8 cellular contexts compared by ENCODE assay signal in the genomic region with DNA sequence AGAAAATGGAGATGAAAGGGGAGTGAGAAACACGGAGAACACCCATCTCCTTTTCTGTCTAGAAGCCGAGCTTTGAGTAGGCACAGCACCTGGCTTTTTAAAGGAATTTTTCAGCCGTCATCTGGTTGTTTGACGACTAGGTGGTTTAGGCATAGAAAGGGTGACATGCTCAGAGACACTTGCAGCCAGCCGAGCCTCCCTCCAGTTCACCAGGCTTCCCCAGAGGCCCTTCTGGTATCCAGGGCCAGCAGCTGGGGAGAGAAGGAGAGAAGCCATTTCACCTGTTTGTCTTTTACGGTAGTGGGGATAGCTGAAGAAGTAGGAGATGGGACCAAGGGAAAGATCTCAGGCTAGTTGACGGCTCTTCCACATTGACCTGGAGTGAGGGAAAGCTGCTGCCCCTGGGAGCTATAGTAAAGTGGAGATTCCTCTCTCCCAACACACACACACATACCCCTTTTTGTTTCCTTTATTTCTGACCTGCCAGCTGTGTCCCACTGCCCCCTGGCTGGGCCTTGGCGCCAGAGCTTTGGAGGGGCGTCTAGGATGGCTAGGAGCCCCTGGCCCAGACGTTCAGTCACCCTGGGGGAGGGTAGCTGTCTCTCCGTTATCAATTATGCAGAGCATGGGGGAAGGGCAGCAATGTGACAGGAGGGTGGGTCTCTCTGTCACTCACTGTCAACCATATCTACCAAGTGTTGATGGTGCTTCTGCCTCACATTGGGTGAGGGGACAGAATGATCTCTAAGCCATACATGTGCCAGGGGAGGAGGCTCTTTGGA. TPM values are rescaled to one million over a fixed set of nuclear protein-coding genes. Genes with fewer than 3 reads are reported as not detected.
DNase-seq lines count a peak whose midpoint lies in the region; ATAC-seq, FAIRE-seq and TF ChIP-seq lines count a peak whose summit lies in the region.

No MANE protein-coding gene starts in this region.

- 33 to 44% (median 39%) methylated on average over 11 of the region's 11 CpGs for WGBS in heart left ventricle, 4 donors
- 31 to 35% methylated on average over 10 to 11 of the region's 11 CpGs for WGBS in upper lobe of left lung, 2 donors

- H3K9me3 Mint-ChIP-seq in astrocyte (ENCODE audit: unreplicated experiment): no peaks in the 10 kb centered on the region

- TF ChIP-seq CTCF in heart left ventricle (IDR thresholded peaks at IDR 0.05) (no peak), astrocyte (IDR thresholded peaks at IDR 0.05; ENCODE audit: insufficient read depth, low read depth, low read length) (no peak), upper lobe of left lung (IDR thresholded peaks at IDR 0.05) (no peak)

- H3K27me3 ChIP-seq in heart left ventricle: no peaks in the 10 kb centered on the region
- H3K27me3 ChIP-seq in astrocyte (ENCODE audit: insufficient read depth, low read length): no peaks in the 10 kb centered on the region
- no peaks in the 10 kb centered on the region for H3K27me3 ChIP-seq in upper lobe of left lung

- H3K36me3 ChIP-seq in heart left ventricle (no peaks in the 10 kb centered on the region), astrocyte (ENCODE audit: insufficient read depth, low read length) (no peaks in the 10 kb centered on the region), upper lobe of left lung (no peaks in the 10 kb centered on the region)

- no peak for TF ChIP-seq EP300 in upper lobe of left lung (IDR thresholded peaks at IDR 0.05)

- FAIRE-seq in astrocyte (lab: Jason Lieb, UNC): no peak

- no peaks in the 10 kb centered on the region for H3K27me3 Mint-ChIP-seq in astrocyte (ENCODE audit: low read depth, unreplicated experiment)

- H3K4me3 Mint-ChIP-seq in astrocyte (ENCODE audit: unreplicated experiment): peak overlapping the region; percentile 82

- intact Hi-C loops in heart left ventricle (cut with DNase I) (loop anchor here in 2 of 10 donors (5.0 kb wide), 1 partner anchor 42 kb away; a partner anchor contains a TSS), cardiac septum (cut with DNase I) (no loop called here)

- H3K9ac ChIP-seq in astrocyte (ENCODE audit: low read length): peak overlapping the region; percentile 75

- peak overlapping the region; percentile 48 for H2AFZ ChIP-seq in astrocyte (ENCODE audit: low read depth, low read length)

- H3K27ac ChIP-seq in heart left ventricle (peak overlapping the region; percentile 5 to 87 (median 78)), astrocyte (ENCODE audit: low read depth, low read length) (peak overlapping the region; percentile 23), upper lobe of left lung (peak overlapping the region; percentile 84 to 91 (median 90))

- peak overlapping the region; percentile 87 for H3K4me2 ChIP-seq in astrocyte (ENCODE audit: low read length)

- no peak for TF ChIP-seq POLR2A in heart left ventricle (IDR thresholded peaks at IDR 0.05)
- TF ChIP-seq POLR2A in upper lobe of left lung (IDR thresholded peaks at IDR 0.05): no peak

- H3K79me2 ChIP-seq in astrocyte (ENCODE audit: insufficient read depth, low read length): peaks cover 43% of the 10 kb centered on the region

- no peak for ATAC-seq in heart left ventricle
- ATAC-seq in upper lobe of left lung (ENCODE audit: low FRiP score in 2 of 2): no peak
- no peak for ATAC-seq in HG03025 (IDR thresholded peaks at IDR 0.05; ENCODE audit: low FRiP score, unreplicated experiment)

- H4K20me1 ChIP-seq in astrocyte (ENCODE audit: insufficient read depth, low read length): peaks cover 25% of the 10 kb centered on the region

- H3K9me3 ChIP-seq in heart left ventricle (no peaks in the 10 kb centered on the region), astrocyte (ENCODE audit: insufficient read depth, low read depth, low read length) (no peaks in the 10 kb centered on the region), upper lobe of left lung (no peaks in the 10 kb centered on the region)

- H3K4me1 ChIP-seq in heart left ventricle: peaks cover 0 to 44% (median 25%) of the 10 kb centered on the region in 12 donors
- H3K4me1 ChIP-seq in astrocyte (ENCODE audit: insufficient read depth, low read length): peaks cover 16% of the 10 kb centered on the region
- H3K4me1 ChIP-seq in upper lobe of left lung: peaks cover 44 to 49% (median 48%) of the 10 kb centered on the region in 4 donors

- peaks cover 27% of the 10 kb centered on the region for H3K4me1 Mint-ChIP-seq in astrocyte (ENCODE audit: low read depth, unreplicated experiment)

- no peak for DNase-seq in heart left ventricle
- no peak for DNase-seq in cardiac septum (ENCODE audit: low spot score)
- DNase-seq in astrocyte (ENCODE audit: low read depth): no peak
- peak; percentile 27 for DNase-seq in medulla oblongata (ENCODE audit: extremely low spot score)
- no peak for DNase-seq in upper lobe of left lung
- no peak for DNase-seq in central memory CD4-positive, alpha-beta T cell
- no peak for DNase-seq in KBM-7

- H3K27ac Mint-ChIP-seq in astrocyte (ENCODE audit: unreplicated experiment): peak overlapping the region; percentile 75

- H3K36me3 Mint-ChIP-seq in astrocyte (ENCODE audit: low read depth, unreplicated experiment): peaks cover 5% of the 10 kb centered on the region

- H3K4me3 ChIP-seq in heart left ventricle (peak overlapping the region; percentile 13 to 71 (median 62)), astrocyte (ENCODE audit: insufficient read depth, low read depth, low read length) (peak overlapping the region; percentile 53), upper lobe of left lung (peak overlapping the region; percentile 47 to 71 (median 60))

- in situ Hi-C loops in KBM-7 (cut with MboI; ENCODE audit: low pct_unique_long_range_greater_than_20kb, low sequenced_read_pairs): no loop called here

RNA-seq across cellular contexts. Expression of a gene that starts 5.5 kb away (rescaled TPM):
- total RNA-seq in heart left ventricle: 10 to 100 TPM in 2 of 9 donors, 1 to 10 TPM in 7; 3.3 to 12.6 (median 4.2) TPM
- polyA plus RNA-seq in heart left ventricle: 1 to 10 TPM; 4.5 to 6.5 TPM
- 7.0 TPM for total RNA-seq in cardiac septum
- 11.1 and 13.1 TPM in 2 replicates for total RNA-seq in astrocyte
- total RNA-seq in upper lobe of left lung: 10 to 100 TPM in 5 of 6 donors, 1 to 10 TPM in 1; 9.6 to 87.0 (median 17.4) TPM

RNA-seq across cellular contexts. Expression of a gene that starts 7.3 kb away (rescaled TPM):
- total RNA-seq in heart left ventricle (10 to 100 TPM in 5 of 9 donors, 1 to 10 TPM in 4; 7.8 to 19.5 (median 10.1) TPM), cardiac septum (11.6 TPM), astrocyte (40.4 and 51.1 TPM in 2 replicates), upper lobe of left lung (10 to 100 TPM; 25.4 to 74.4 (median 36.8) TPM)
- polyA plus RNA-seq in heart left ventricle: 10 to 100 TPM; 12.6 to 23.5 TPM

RNA-seq across cellular contexts. Expression of a gene that starts 13.5 kb away (rescaled TPM):
- not detected for total RNA-seq in heart left ventricle
- not detected for polyA plus RNA-seq in heart left ventricle
- not detected for total RNA-seq in cardiac septum
- 0.82 TPM in 1 of 2 replicates, not detected in the other for total RNA-seq in astrocyte
- total RNA-seq in upper lobe of left lung: 1 to 10 TPM in 1 of 6 donors, not detected in 5; 6.2 TPM

RNA-seq across cellular contexts. Expression of a gene that starts 41.9 kb away (rescaled TPM):
- total RNA-seq in heart left ventricle (100 to 1,000 TPM; 293 to 642 (median 559) TPM), cardiac septum (520 TPM), astrocyte (708 and 733 TPM in 2 replicates), upper lobe of left lung (100 to 1,000 TPM; 346 to 723 (median 513) TPM)
- polyA plus RNA-seq in heart left ventricle: 100 to 1,000 TPM; 290 to 343 TPM

RNA-seq across cellular contexts. Expression of a gene that starts 52.3 kb away (rescaled TPM):
- 100 to 1,000 TPM in 1 of 9 donors, 10 to 100 TPM in 8; 25.7 to 100 (median 53.1) TPM for total RNA-seq in heart left ventricle
- 100 to 1,000 TPM in 1 of 2 donors, 10 to 100 TPM in 1; 39.5 to 121 TPM for polyA plus RNA-seq in heart left ventricle
- 61.5 TPM for total RNA-seq in cardiac septum
- total RNA-seq in astrocyte: 159 and 190 TPM in 2 replicates
- total RNA-seq in upper lobe of left lung: 100 to 1,000 TPM in 3 of 6 donors, 10 to 100 TPM in 3; 81.5 to 198 (median 105) TPM

Comparison
In these comparisons a context has a peak if more than half of its experiments do, and no peak if none do; other contexts are left out.
1. H3K27ac ChIP-seq: peak in every context shown above with its lines; median percentile 90 in upper lobe of left lung; 78 in heart left ventricle; 23 in astrocyte.